ENCODE assay signal across 8 cellular contexts in the genomic region with DNA sequence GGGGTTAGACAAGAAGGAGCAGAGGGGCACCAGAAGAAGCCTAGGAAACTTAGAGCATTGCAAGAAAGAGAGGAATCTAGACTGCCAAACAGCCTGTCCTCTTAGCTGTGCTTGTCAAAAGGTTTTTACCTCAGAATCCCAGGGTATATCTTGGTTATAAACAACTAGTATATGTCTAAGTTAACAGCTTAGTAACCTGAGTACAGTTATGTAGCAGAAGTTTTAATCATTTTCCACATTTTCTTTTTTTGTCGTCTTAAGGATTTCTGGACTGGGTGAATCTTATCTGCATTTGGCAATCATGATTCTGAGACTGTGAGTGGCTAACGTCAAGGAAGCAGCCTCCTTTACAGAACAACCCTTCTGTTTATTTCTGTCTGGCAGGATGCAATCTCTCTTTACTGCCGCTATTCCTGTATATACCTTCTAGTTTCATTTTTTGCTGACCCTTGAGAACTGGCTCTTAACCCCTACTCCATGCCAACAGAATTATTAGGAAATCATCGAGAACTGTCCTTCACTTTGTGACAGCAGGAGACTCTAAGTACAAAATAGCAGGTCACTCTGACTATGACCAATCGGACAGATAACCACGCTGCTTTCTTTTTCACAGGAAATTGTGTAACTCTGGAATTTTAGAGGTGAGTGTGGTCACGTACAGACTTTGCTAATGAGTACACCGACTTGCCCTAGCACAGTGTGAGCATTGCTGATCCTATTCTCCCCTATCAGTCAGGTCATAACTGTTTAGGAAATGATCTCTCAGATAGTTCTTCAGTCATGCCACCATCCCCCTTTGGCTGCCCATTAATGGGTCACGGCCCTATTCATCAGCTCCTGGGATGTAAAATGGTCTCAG. TPM values are rescaled to one million over a fixed set of nuclear protein-coding genes. Genes with fewer than 3 reads are reported as not detected.
DNase-seq lines count a peak whose midpoint lies in the region; ATAC-seq and TF ChIP-seq lines count a peak whose summit lies in the region.

No MANE protein-coding gene starts in this region.

- peak overlapping the region; percentile 39 for H2AFZ ChIP-seq in hepatocyte

- H3K4me1 Mint-ChIP-seq in activated CD4-positive, alpha-beta T cell treated with anti-CD3 and anti-CD28 coated beads, Interleukin-2, amount 10 ng/mL, durations not matched to agents 24 days and 14 days, result peaks cover 31% of the 10 kb centered on the region

- H3K9me3 Mint-ChIP-seq in activated CD4-positive, alpha-beta T cell treated with anti-CD3 and anti-CD28 coated beads, Interleukin-2, amount 10 ng/mL, durations not matched to agents 24 days and 14 days, result peaks cover 3% of the 10 kb centered on the region

- no peaks in the 10 kb centered on the region for H3K9me2 ChIP-seq in hepatocyte (replicated peaks; ENCODE audit: insufficient read depth)

- no peak for TF ChIP-seq CTCF in NB4 (IDR thresholded peaks at IDR 0.05; ENCODE audit: low read depth, low read length)
- no peak for TF ChIP-seq CTCF in hepatocyte (IDR thresholded peaks at IDR 0.05; ENCODE audit: poor library complexity)

- H3K4me2 ChIP-seq in hepatocyte, result peak overlapping the region; percentile 69

- peak overlapping the region; percentile 77 for H3K4me3 Mint-ChIP-seq in activated CD4-positive, alpha-beta T cell treated with anti-CD3 and anti-CD28 coated beads, Interleukin-2, amount 10 ng/mL, durations not matched to agents 24 days and 14 days

- H3K9ac ChIP-seq in adipocyte (ENCODE audit: low read length), result peak overlapping the region; percentile 82

- intact Hi-C loops in activated CD4-positive, alpha-beta T cell treated with anti-CD3 and anti-CD28 coated beads, Interleukin-2, amount 10 ng/mL, durations not matched to agents 24 days and 14 days (cut with micrococcal nuclease), result loop anchor here (1.0 to 2.0 kb wide), 4 partner anchors 20 to 96 kb away; a partner anchor contains a TSS

- H3K9me3 ChIP-seq in adipocyte (ENCODE audit: control insufficient read depth, low read length), result no peaks in the 10 kb centered on the region
- H3K9me3 ChIP-seq in hepatocyte (ENCODE audit: low read depth), result no peaks in the 10 kb centered on the region

- H3K27me3 Mint-ChIP-seq in activated CD4-positive, alpha-beta T cell treated with anti-CD3 and anti-CD28 coated beads, Interleukin-2, amount 10 ng/mL, durations not matched to agents 24 days and 14 days, result peaks cover 4% of the 10 kb centered on the region

- peak; percentile 84 for DNase-seq in activated CD4-positive, alpha-beta T cell treated with anti-CD3 and anti-CD28 coated beads, Interleukin-2, amount 10 ng/mL, durations not matched to agents 24 days and 14 days
- no peak for DNase-seq in activated CD4-positive, alpha-beta T cell treated with anti-CD3 and anti-CD28 coated beads, Interleukin-2, amount 50 U/mL, for 1 hour
- DNase-seq in NB4 (ENCODE audit: low read depth) (peak; percentile 80), adipocyte (ENCODE audit: low read depth) (peak; percentile 85), hepatocyte (ENCODE audit: low spot score) (peak; percentile 68), amygdala (lab: John Stamatoyannopoulos, UW) (no peak)
- peak; percentile 4 to 19 for DNase-seq in stimulated activated CD4-positive, alpha-beta T cell treated with anti-CD3 and anti-CD28 coated beads, Interleukin-2, amount 100 ng/mL, for 24 hours

- no peaks in the 10 kb centered on the region for H3K36me3 Mint-ChIP-seq in activated CD4-positive, alpha-beta T cell treated with anti-CD3 and anti-CD28 coated beads, Interleukin-2, amount 10 ng/mL, durations not matched to agents 24 days and 14 days (ENCODE audit: low read depth)

- no peak for TF ChIP-seq POLR2A in NB4 (IDR thresholded peaks at IDR 0.05; ENCODE audit: extremely low read depth, insufficient read length)

- H3K79me2 ChIP-seq in hepatocyte, result no peaks in the 10 kb centered on the region

- H3K36me3 ChIP-seq in adipocyte (ENCODE audit: control insufficient read depth, insufficient read depth, low read length, severe bottlenecking) (no peaks in the 10 kb centered on the region), hepatocyte (replicated peaks; ENCODE audit: insufficient read depth, low read depth) (no peaks in the 10 kb centered on the region)

- WGBS in hepatocyte (ENCODE audit: low lambda C conversion rate, missing lambda C conversion rate), result 23% methylated on average over 9 of the region's 9 CpGs

- H3K4me3 ChIP-seq in NB4 (ENCODE audit: low read depth, low read length) (peak overlapping the region; percentile 69), adipocyte (ENCODE audit: low read length) (peak overlapping the region; percentile 81), hepatocyte (no peak overlapping the region)

- H3K27me3 ChIP-seq in adipocyte (replicated peaks; ENCODE audit: control insufficient read depth, insufficient read depth, low read length) (no peaks in the 10 kb centered on the region), hepatocyte (no peaks in the 10 kb centered on the region)

- peak; percentile 95 for ATAC-seq in HG02623 (IDR thresholded peaks at IDR 0.05; ENCODE audit: unreplicated experiment)

- H3K4me1 ChIP-seq in adipocyte (ENCODE audit: control insufficient read depth, insufficient read depth, low read length) (peaks cover 25% of the 10 kb centered on the region), hepatocyte (ENCODE audit: insufficient read depth) (peaks cover 6% of the 10 kb centered on the region)

- H3K27ac ChIP-seq in hepatocyte, result peak overlapping the region; percentile 84

- H4K20me1 ChIP-seq in hepatocyte (ENCODE audit: insufficient read depth, poor library complexity, severe bottlenecking), result no peaks in the 10 kb centered on the region

- peak overlapping the region; percentile 92 for H3K27ac Mint-ChIP-seq in activated CD4-positive, alpha-beta T cell treated with anti-CD3 and anti-CD28 coated beads, Interleukin-2, amount 10 ng/mL, durations not matched to agents 24 days and 14 days

RNA-seq across cellular contexts. Expression of a gene that starts 3.3 kb away (rescaled TPM):
- not detected in 2 replicates for total RNA-seq in activated CD4-positive, alpha-beta T cell treated with anti-CD3 and anti-CD28 coated beads, Interleukin-2, amount 10 ng/mL, durations not matched to agents 24 days and 14 days
- total RNA-seq in hepatocyte, result 22.3 and 26.4 TPM in 2 replicates
- 6.5 and 12.5 TPM in 2 replicates for polyA plus RNA-seq in hepatocyte

Comparison
In these comparisons a context has a peak if more than half of its experiments do, and no peak if none do; other contexts are left out.
1. DNase-seq: peak in activated CD4-positive, alpha-beta T cell treated with anti-CD3 and anti-CD28 coated beads, Interleukin-2, amount 10 ng/mL, durations not matched to agents 24 days and 14 days (single experiment), NB4 (single experiment), adipocyte (single experiment), hepatocyte (single experiment) and stimulated activated CD4-positive, alpha-beta T cell treated with anti-CD3 and anti-CD28 coated beads, Interleukin-2, amount 100 ng/mL, for 24 hours (2 of 2); none in activated CD4-positive, alpha-beta T cell treated with anti-CD3 and anti-CD28 coated beads, Interleukin-2, amount 50 U/mL, for 1 hour (single experiment) and amygdala (0 of 56).
2. RNA of a gene that starts 3.3 kb away (total RNA-seq): 22.3 to 26.4 TPM in hepatocyte; not detected in activated CD4-positive, alpha-beta T cell treated with anti-CD3 and anti-CD28 coated beads, Interleukin-2, amount 10 ng/mL, durations not matched to agents 24 days and 14 days; every median in the first group is over 10 times any median in the second.